ENCODE assay signal across 8 cellular contexts in genomic region chr7:65722361-65722792, GRCh38.
DNase-seq lines count a peak whose midpoint lies in the region; ATAC-seq and TF ChIP-seq lines count a peak whose summit lies in the region.

No MANE protein-coding gene starts in this region.

- ATAC-seq in HG03460 (IDR thresholded peaks at IDR 0.05; ENCODE audit: unreplicated experiment): peak; percentile 73
- peak; percentile 88 for ATAC-seq in foreskin keratinocyte

- no peaks in the 10 kb centered on the region for H3K4me1 ChIP-seq in foreskin keratinocyte

- TF ChIP-seq CTCF in foreskin keratinocyte (conservative IDR thresholded peaks at IDR 0.05): peak; percentile 72

- no peak overlapping the region for H3K27ac ChIP-seq in foreskin keratinocyte

- no peaks in the 10 kb centered on the region for H3K27me3 ChIP-seq in foreskin keratinocyte

- DNase-seq in activated gamma-delta T cell treated with Interleukin-2 at 50 U/mL for 16 hours (peak; percentile 74), activated gamma-delta T cell (lab: John Stamatoyannopoulos, UW) (no peak), OCI-M1 (lab: John Stamatoyannopoulos, UW) (peak; percentile 55), foreskin keratinocyte (peak in 1 of 2 donors; percentile 29), retina (peak; percentile 54), GOT3 (lab: John Stamatoyannopoulos, UW) (no peak)
- DNase-seq in activated T-cell treated with anti-CD3 and anti-CD28 coated beads, Interleukin-2, amount 50 U/mL, for 48 hours: peak; percentile 66 to 70

Comparison
In these comparisons a context has a peak if more than half of its experiments do, and no peak if none do; other contexts are left out.
1. DNase-seq: peak in activated gamma-delta T cell treated with Interleukin-2 at 50 U/mL for 16 hours (single experiment), OCI-M1 (single experiment), activated T-cell treated with anti-CD3 and anti-CD28 coated beads, Interleukin-2, amount 50 U/mL, for 48 hours (2 of 2) and retina (single experiment); none in activated gamma-delta T cell (single experiment) and GOT3 (single experiment).